28 cellular contexts compared by ENCODE assay signal in the genomic region with DNA sequence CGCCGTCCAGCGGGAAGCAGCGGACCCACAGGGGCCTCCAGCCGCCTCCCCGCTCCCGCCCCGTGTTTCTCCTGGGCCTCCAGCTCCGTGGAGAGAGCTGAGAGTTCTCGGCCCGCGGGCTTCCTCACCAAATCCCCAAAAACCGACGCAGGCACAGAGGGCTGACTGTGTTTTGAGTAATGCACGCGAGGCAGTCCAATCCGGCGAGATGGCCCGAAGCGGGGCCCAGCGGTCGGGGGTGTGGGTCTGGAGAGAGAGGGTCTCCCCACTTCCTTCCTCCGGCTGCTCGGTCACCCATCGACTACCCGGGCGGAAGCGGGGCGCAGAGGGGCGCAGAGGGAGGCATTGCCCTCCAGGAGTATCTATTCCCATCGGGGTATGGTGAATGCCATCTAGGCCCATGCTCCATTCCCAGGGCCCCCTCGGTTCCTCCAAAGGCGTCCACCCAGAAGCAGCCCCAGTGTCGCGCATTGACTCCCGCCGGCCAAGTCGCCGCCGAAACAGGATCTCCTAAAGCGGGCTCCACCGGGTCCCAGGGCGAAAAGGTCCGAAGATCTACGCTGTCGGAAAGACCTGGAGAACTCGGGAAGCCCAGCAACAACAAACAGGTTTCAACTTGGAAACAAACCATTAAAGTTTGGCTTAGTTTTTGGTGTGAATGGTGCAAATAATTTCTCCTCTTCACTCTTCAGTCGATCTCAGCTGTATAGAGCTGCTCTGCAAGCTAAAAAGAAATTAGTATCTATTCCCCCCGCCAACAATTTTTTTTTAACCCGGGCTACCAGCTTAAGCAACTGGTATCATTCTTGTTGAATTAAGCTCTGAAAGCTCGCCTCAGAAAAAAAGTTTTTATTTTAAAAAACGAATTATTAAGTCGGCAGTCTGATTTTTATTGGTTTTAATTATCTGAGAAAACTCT. TPM values are rescaled to one million over a fixed set of nuclear protein-coding genes. Genes with fewer than 3 reads are reported as not detected.
DNase-seq lines count a peak whose midpoint lies in the region; ATAC-seq and TF ChIP-seq lines count a peak whose summit lies in the region.
"Had no signal": no experiment of that assay in that cellular context is flagged by ENCODE, and none has a peak within 500 bp of the region (broad histone marks: within the 10 kb centered on the region; RNA-seq: fewer than 3 reads in every experiment).

No MANE protein-coding gene starts in this region.

- no peak for ATAC-seq in GM18502 (IDR thresholded peaks at IDR 0.05; ENCODE audit: poor library complexity, unreplicated experiment)
- ATAC-seq: left lobe of liver, natural killer cell had no signal

- H3K4me3 Mint-ChIP-seq in activated naive CD4-positive, alpha-beta T cell treated with anti-CD3 and anti-CD28 coated beads, Interleukin-2, amount 50 U/mL, for 24 hours: no peak overlapping the region
- H3K4me3 Mint-ChIP-seq in activated naive CD4-positive, alpha-beta T cell treated with anti-CD3 and anti-CD28 coated beads, Interleukin-2, amount 10 ng/mL, durations not matched to agents 7 days and 5 days: no peak overlapping the region
- H3K4me3 Mint-ChIP-seq in endodermal cell (no peak overlapping the region), mesothelial cell of epicardium (peak overlapping the region; percentile 44)
- H3K4me3 Mint-ChIP-seq: activated B cell treated with CpG ODN at 0.5 μM for 24 hours; activated CD4-positive, alpha-beta memory T cell treated with anti-CD3 and anti-CD28 coated beads, Interleukin-2, amount 10 ng/mL, durations not matched to agents 7 days and 5 days; activated naive CD8-positive, alpha-beta T cell treated with anti-CD3 and anti-CD28 coated beads, Interleukin-2, amount 10 ng/mL, durations not matched to agents 7 days and 5 days; central memory CD8-positive, alpha-beta T cell; natural killer cell had no signal

- CTCF ChIA-PET in activated naive CD4-positive, alpha-beta T cell treated with anti-CD3 and anti-CD28 coated beads, Interleukin-2, amount 10 ng/mL, durations not matched to agents 7 days and 5 days (lab: Charles Lee): interaction anchor here (0.9 to 5.9 kb wide), 3 partner anchors 9 to 28 kb away, joined by 3 to 28 read pairs (median 3); a partner anchor contains a TSS

- peaks cover 4% of the 10 kb centered on the region for H3K4me1 Mint-ChIP-seq in activated naive CD4-positive, alpha-beta T cell treated with anti-CD3 and anti-CD28 coated beads, Interleukin-2, amount 50 U/mL, for 24 hours
- peaks cover 6% of the 10 kb centered on the region for H3K4me1 Mint-ChIP-seq in activated naive CD4-positive, alpha-beta T cell treated with anti-CD3 and anti-CD28 coated beads, Interleukin-2, amount 10 ng/mL, durations not matched to agents 7 days and 5 days
- H3K4me1 Mint-ChIP-seq in endodermal cell: peaks cover 13% of the 10 kb centered on the region
- peaks cover 45% of the 10 kb centered on the region for H3K4me1 Mint-ChIP-seq in mesothelial cell of epicardium

- H3K4me3 ChIP-seq in endodermal cell (ENCODE audit: low read length) (no peak overlapping the region), vagina (peak overlapping the region in 1 of 2 donors; percentile 26)
- H3K4me3 ChIP-seq: dorsolateral prefrontal cortex, upper lobe of left lung had no signal

- whole genome bisulfite sequencing in endodermal cell (ENCODE audit: insufficient coverage in 1 of 2, insufficient read length in 1 of 2), 2 experiments: 7 to 8% methylated on average over 24 to 53 of the region's 53 CpGs

- peaks cover 9% of the 10 kb centered on the region for H3K4me1 ChIP-seq in endodermal cell (ENCODE audit: control insufficient read depth, insufficient read depth, low read length)
- H3K4me1 ChIP-seq in vagina: peaks cover 36% of the 10 kb centered on the region

- H3K9me3 ChIP-seq in endodermal cell (ENCODE audit: control insufficient read depth, low read length): no peaks in the 10 kb centered on the region
- H3K9me3 ChIP-seq in vagina: no peaks in the 10 kb centered on the region
- H3K9me3 ChIP-seq: upper lobe of left lung had no signal

- H3K9ac ChIP-seq in endodermal cell (ENCODE audit: extremely low read depth, low read length, poor library complexity, severe bottlenecking): no peak overlapping the region

- H3K27me3 Mint-ChIP-seq in activated naive CD4-positive, alpha-beta T cell treated with anti-CD3 and anti-CD28 coated beads, Interleukin-2, amount 50 U/mL, for 24 hours: peaks cover 64% of the 10 kb centered on the region
- peaks cover 98% of the 10 kb centered on the region for H3K27me3 Mint-ChIP-seq in activated naive CD4-positive, alpha-beta T cell treated with anti-CD3 and anti-CD28 coated beads, Interleukin-2, amount 10 ng/mL, durations not matched to agents 7 days and 5 days
- H3K27me3 Mint-ChIP-seq in endodermal cell (ENCODE audit: insufficient read depth) (peaks cover 100% of the 10 kb centered on the region), mesothelial cell of epicardium (ENCODE audit: low read depth) (peaks cover 96% of the 10 kb centered on the region)

- peak overlapping the region; percentile 23 for H3K27ac Mint-ChIP-seq in activated naive CD4-positive, alpha-beta T cell treated with anti-CD3 and anti-CD28 coated beads, Interleukin-2, amount 50 U/mL, for 24 hours
- no peak overlapping the region for H3K27ac Mint-ChIP-seq in activated naive CD4-positive, alpha-beta T cell treated with anti-CD3 and anti-CD28 coated beads, Interleukin-2, amount 10 ng/mL, durations not matched to agents 7 days and 5 days
- H3K27ac Mint-ChIP-seq in endodermal cell (no peak overlapping the region), mesothelial cell of epicardium (peak overlapping the region; percentile 83)
- H3K27ac Mint-ChIP-seq: activated B cell treated with CpG ODN at 0.5 μM for 24 hours; activated CD4-positive, alpha-beta memory T cell treated with anti-CD3 and anti-CD28 coated beads, Interleukin-2, amount 10 ng/mL, durations not matched to agents 7 days and 5 days; activated naive CD8-positive, alpha-beta T cell treated with anti-CD3 and anti-CD28 coated beads, Interleukin-2, amount 10 ng/mL, durations not matched to agents 7 days and 5 days; natural killer cell had no signal

- H3K9me3 Mint-ChIP-seq in activated naive CD4-positive, alpha-beta T cell treated with anti-CD3 and anti-CD28 coated beads, Interleukin-2, amount 50 U/mL, for 24 hours: peaks cover 6% of the 10 kb centered on the region
- H3K9me3 Mint-ChIP-seq in activated naive CD4-positive, alpha-beta T cell treated with anti-CD3 and anti-CD28 coated beads, Interleukin-2, amount 10 ng/mL, durations not matched to agents 7 days and 5 days: no peaks in the 10 kb centered on the region
- no peaks in the 10 kb centered on the region for H3K9me3 Mint-ChIP-seq in endodermal cell
- no peaks in the 10 kb centered on the region for H3K9me3 Mint-ChIP-seq in mesothelial cell of epicardium
- H3K9me3 Mint-ChIP-seq: activated B cell treated with CpG ODN at 0.5 μM for 24 hours; activated CD4-positive, alpha-beta memory T cell treated with anti-CD3 and anti-CD28 coated beads, Interleukin-2, amount 10 ng/mL, durations not matched to agents 7 days and 5 days; central memory CD8-positive, alpha-beta T cell; natural killer cell had no signal

- TF ChIP-seq POLR2A in vagina (IDR thresholded peaks at IDR 0.05): no peak

- H3K36me3 Mint-ChIP-seq in activated naive CD4-positive, alpha-beta T cell treated with anti-CD3 and anti-CD28 coated beads, Interleukin-2, amount 50 U/mL, for 24 hours: no peaks in the 10 kb centered on the region
- H3K36me3 Mint-ChIP-seq in activated naive CD4-positive, alpha-beta T cell treated with anti-CD3 and anti-CD28 coated beads, Interleukin-2, amount 10 ng/mL, durations not matched to agents 7 days and 5 days: peaks cover 2% of the 10 kb centered on the region
- H3K36me3 Mint-ChIP-seq in endodermal cell (ENCODE audit: low read depth) (no peaks in the 10 kb centered on the region), mesothelial cell of epicardium (no peaks in the 10 kb centered on the region)
- H3K36me3 Mint-ChIP-seq: activated naive CD8-positive, alpha-beta T cell treated with anti-CD3 and anti-CD28 coated beads, Interleukin-2, amount 10 ng/mL, durations not matched to agents 7 days and 5 days; CD8-positive, alpha-beta memory T cell; natural killer cell had no signal

- H3K27ac ChIP-seq in endodermal cell (ENCODE audit: low read depth, low read length) (no peak overlapping the region), vagina (peak overlapping the region; percentile 72)
- H3K27ac ChIP-seq: dorsolateral prefrontal cortex, upper lobe of left lung had no signal

- no peaks in the 10 kb centered on the region for H3K36me3 ChIP-seq in endodermal cell (ENCODE audit: control insufficient read depth, insufficient read depth, low read length)
- no peaks in the 10 kb centered on the region for H3K36me3 ChIP-seq in vagina
- H3K36me3 ChIP-seq: upper lobe of left lung had no signal

- no peak for DNase-seq in activated naive CD4-positive, alpha-beta T cell treated with anti-CD3 and anti-CD28 coated beads, Interleukin-2, amount 10 ng/mL, durations not matched to agents 7 days and 5 days
- DNase-seq in endodermal cell (peak; percentile 84), mesothelial cell of epicardium (ENCODE audit: low spot score in 2 of 2, unreplicated experiment in 2 of 2) (no peak), vagina (ENCODE audit: extremely low spot score in 2 of 2) (no peak), SHP77 treated with DMSO at 0.1 percent for 48 hours (lab: John Stamatoyannopoulos, UW) (no peak)
- no peak for DNase-seq in central memory CD4-positive, alpha-beta T cell
- DNase-seq: activated B cell treated with CpG ODN at 0.5 μM for 24 hours; activated CD4-positive, alpha-beta memory T cell treated with anti-CD3 and anti-CD28 coated beads, Interleukin-2, amount 10 ng/mL, durations not matched to agents 7 days and 5 days; activated naive CD8-positive, alpha-beta T cell treated with anti-CD3 and anti-CD28 coated beads, Interleukin-2, amount 10 ng/mL, durations not matched to agents 7 days and 5 days; CD8-positive, alpha-beta memory T cell; head of caudate nucleus; midbrain; natural killer cell; NCI-H1092; NCI-H1930; T-helper 9 cell had no signal

- peaks cover 100% of the 10 kb centered on the region for H3K27me3 ChIP-seq in endodermal cell (ENCODE audit: control insufficient read depth, insufficient read depth, low read length, poor library complexity, severe bottlenecking)
- peaks cover 25% of the 10 kb centered on the region for H3K27me3 ChIP-seq in vagina

- TF ChIP-seq CTCF in endodermal cell (conservative IDR thresholded peaks at IDR 0.05) (no peak), mesothelial cell of epicardium (IDR thresholded peaks at IDR 0.05; ENCODE audit: unreplicated experiment) (no peak), vagina (IDR thresholded peaks at IDR 0.05) (no peak)

- intact Hi-C loops in vagina (cut with DNase I): loop anchor here (2.0 to 10.0 kb wide), 2 partner anchors 25 to 257 kb away; a partner anchor contains a TSS

RNA-seq across cellular contexts. Expression of a gene that starts 19.2 kb away (rescaled TPM):
- not detected for total RNA-seq in endodermal cell
- 0.21 TPM for polyA plus RNA-seq in endodermal cell (2013, experiment 1 of 2)
- not detected for polyA plus RNA-seq in endodermal cell (2013, experiment 2 of 2)
- 26.4 to 26.9 TPM (median 26.8 TPM) in 3 replicates for total RNA-seq in mesothelial cell of epicardium
- 5.4 TPM for total RNA-seq in vagina
- total RNA-seq: activated B cell treated with CpG ODN at 0.5 μM for 24 hours; activated CD4-positive, alpha-beta memory T cell treated with anti-CD3 and anti-CD28 coated beads, Interleukin-2, amount 10 ng/mL, durations not matched to agents 7 days and 5 days; activated naive CD8-positive, alpha-beta T cell treated with anti-CD3 and anti-CD28 coated beads, Interleukin-2, amount 10 ng/mL, durations not matched to agents 7 days and 5 days; astrocyte; CD8-positive, alpha-beta memory T cell; dorsolateral prefrontal cortex; natural killer cell; progenitor cell of endocrine pancreas; skeletal muscle tissue; upper lobe of left lung had no signal
- polyA plus RNA-seq: CD8-positive, alpha-beta memory T cell had no signal

RNA-seq across cellular contexts. Expression of a gene that starts 24.7 kb away (rescaled TPM):
- total RNA-seq in endodermal cell (not detected), mesothelial cell of epicardium (7.3 to 8.5 TPM (median 7.9 TPM) in 3 replicates), vagina (not detected)
- polyA plus RNA-seq in endodermal cell (2013, experiment 1 of 2): 0.68 TPM
- polyA plus RNA-seq in endodermal cell (2013, experiment 2 of 2): 0.58 TPM
- total RNA-seq: A172; activated B cell treated with CpG ODN at 0.5 μM for 24 hours; activated CD4-positive, alpha-beta memory T cell treated with anti-CD3 and anti-CD28 coated beads, Interleukin-2, amount 10 ng/mL, durations not matched to agents 7 days and 5 days; activated naive CD8-positive, alpha-beta T cell treated with anti-CD3 and anti-CD28 coated beads, Interleukin-2, amount 10 ng/mL, durations not matched to agents 7 days and 5 days; astrocyte; CD8-positive, alpha-beta memory T cell; dorsolateral prefrontal cortex; H4; left lobe of liver; natural killer cell; progenitor cell of endocrine pancreas; skeletal muscle tissue; upper lobe of left lung had no signal
- polyA plus RNA-seq: CD8-positive, alpha-beta memory T cell had no signal

RNA-seq across cellular contexts. Expression of a gene that starts 25.4 kb away (rescaled TPM):
- total RNA-seq in endodermal cell: not detected
- not detected for polyA plus RNA-seq in endodermal cell (2013, experiment 1 of 2)
- not detected for polyA plus RNA-seq in endodermal cell (2013, experiment 2 of 2)
- 14.0 to 16.8 TPM (median 15.2 TPM) in 3 replicates for total RNA-seq in mesothelial cell of epicardium
- 9.6 TPM for total RNA-seq in vagina
- total RNA-seq: A172; activated B cell treated with CpG ODN at 0.5 μM for 24 hours; activated CD4-positive, alpha-beta memory T cell treated with anti-CD3 and anti-CD28 coated beads, Interleukin-2, amount 10 ng/mL, durations not matched to agents 7 days and 5 days; activated naive CD8-positive, alpha-beta T cell treated with anti-CD3 and anti-CD28 coated beads, Interleukin-2, amount 10 ng/mL, durations not matched to agents 7 days and 5 days; astrocyte; CD8-positive, alpha-beta memory T cell; dorsolateral prefrontal cortex; H4; left lobe of liver; natural killer cell; progenitor cell of endocrine pancreas; skeletal muscle tissue; subcutaneous adipose tissue; upper lobe of left lung had no signal
- polyA plus RNA-seq: CD8-positive, alpha-beta memory T cell had no signal

Comparison
In these comparisons a context has a peak if more than half of its experiments do, and no peak if none do; other contexts are left out.
1. H3K27ac Mint-ChIP-seq: peak in activated naive CD4-positive, alpha-beta T cell treated with anti-CD3 and anti-CD28 coated beads, Interleukin-2, amount 50 U/mL, for 24 hours (single experiment) and mesothelial cell of epicardium (single experiment); none in activated naive CD4-positive, alpha-beta T cell treated with anti-CD3 and anti-CD28 coated beads, Interleukin-2, amount 10 ng/mL, durations not matched to agents 7 days and 5 days (single experiment) and endodermal cell (single experiment).
2. RNA of a gene that starts 25.4 kb away (total RNA-seq): 14.0 to 16.8 TPM in mesothelial cell of epicardium and 9.6 TPM in vagina (single experiment); not detected in endodermal cell; every median in the first group is over 10 times any median in the second.